ENCODE assay signal across 2 cellular contexts in genomic region chr18:48553236-48553635, GRCh38.
TF ChIP-seq lines count a peak whose summit lies in the region.

No MANE protein-coding gene starts in this region.

TF ChIP-seq in liver, 16 proteins besides CTCF, POLR2A, EP300 and RAD21 (continued from another document):
- no peak for TF ChIP-seq SP1 (IDR thresholded peaks at IDR 0.05)
TF ChIP-seq in liver: peak in this region for 4.

TF ChIP-seq in HepG2, 621 proteins besides CTCF, POLR2A, EP300 and RAD21 (continued from another document):
- TF ChIP-seq, protein P1, sequence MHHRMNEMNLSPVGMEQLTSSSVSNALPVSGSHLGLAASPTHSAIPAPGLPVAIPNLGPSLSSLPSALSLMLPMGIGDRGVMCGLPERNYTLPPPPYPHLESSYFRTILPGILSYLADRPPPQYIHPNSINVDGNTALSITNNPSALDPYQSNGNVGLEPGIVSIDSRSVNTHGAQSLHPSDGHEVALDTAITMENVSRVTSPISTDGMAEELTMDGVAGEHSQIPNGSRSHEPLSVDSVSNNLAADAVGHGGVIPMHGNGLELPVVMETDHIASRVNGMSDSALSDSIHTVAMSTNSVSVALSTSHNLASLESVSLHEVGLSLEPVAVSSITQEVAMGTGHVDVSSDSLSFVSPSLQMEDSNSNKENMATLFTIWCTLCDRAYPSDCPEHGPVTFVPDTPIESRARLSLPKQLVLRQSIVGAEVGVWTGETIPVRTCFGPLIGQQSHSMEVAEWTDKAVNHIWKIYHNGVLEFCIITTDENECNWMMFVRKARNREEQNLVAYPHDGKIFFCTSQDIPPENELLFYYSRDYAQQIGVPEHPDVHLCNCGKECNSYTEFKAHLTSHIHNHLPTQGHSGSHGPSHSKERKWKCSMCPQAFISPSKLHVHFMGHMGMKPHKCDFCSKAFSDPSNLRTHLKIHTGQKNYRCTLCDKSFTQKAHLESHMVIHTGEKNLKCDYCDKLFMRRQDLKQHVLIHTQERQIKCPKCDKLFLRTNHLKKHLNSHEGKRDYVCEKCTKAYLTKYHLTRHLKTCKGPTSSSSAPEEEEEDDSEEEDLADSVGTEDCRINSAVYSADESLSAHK (CRISPR knock-in tag; IDR thresholded peaks at IDR 0.05; ENCODE audit: borderline replicate concordance) = no peak
- TF ChIP-seq ARID2 (CRISPR knock-in tag; IDR thresholded peaks at IDR 0.05; ENCODE audit: borderline replicate concordance) (no peak), NR3C1 (CRISPR knock-in tag; IDR thresholded peaks at IDR 0.05) (no peak), NPAS2 (CRISPR knock-in tag; IDR thresholded peaks at IDR 0.05; ENCODE audit: borderline replicate concordance) (no peak), PAXIP1 (CRISPR knock-in tag; conservative IDR thresholded peaks at IDR 0.05) (no peak), SKI (IDR thresholded peaks at IDR 0.05; ENCODE audit: partially characterized antibody) (no peak), SMAD9 (CRISPR knock-in tag; IDR thresholded peaks at IDR 0.05) (no peak), ZNF607 (CRISPR knock-in tag; IDR thresholded peaks at IDR 0.05; ENCODE audit: borderline replicate concordance) (no peak), SNAPC4 (CRISPR knock-in tag; IDR thresholded peaks at IDR 0.05) (no peak), EEA1 (CRISPR knock-in tag; IDR thresholded peaks at IDR 0.05; ENCODE audit: borderline replicate concordance) (no peak)
- TF ChIP-seq, protein P2, sequence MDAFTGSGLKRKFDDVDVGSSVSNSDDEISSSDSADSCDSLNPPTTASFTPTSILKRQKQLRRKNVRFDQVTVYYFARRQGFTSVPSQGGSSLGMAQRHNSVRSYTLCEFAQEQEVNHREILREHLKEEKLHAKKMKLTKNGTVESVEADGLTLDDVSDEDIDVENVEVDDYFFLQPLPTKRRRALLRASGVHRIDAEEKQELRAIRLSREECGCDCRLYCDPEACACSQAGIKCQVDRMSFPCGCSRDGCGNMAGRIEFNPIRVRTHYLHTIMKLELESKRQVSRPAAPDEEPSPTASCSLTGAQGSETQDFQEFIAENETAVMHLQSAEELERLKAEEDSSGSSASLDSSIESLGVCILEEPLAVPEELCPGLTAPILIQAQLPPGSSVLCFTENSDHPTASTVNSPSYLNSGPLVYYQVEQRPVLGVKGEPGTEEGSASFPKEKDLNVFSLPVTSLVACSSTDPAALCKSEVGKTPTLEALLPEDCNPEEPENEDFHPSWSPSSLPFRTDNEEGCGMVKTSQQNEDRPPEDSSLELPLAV (CRISPR knock-in tag; conservative IDR thresholded peaks at IDR 0.05; ENCODE audit: low read depth) = no peak
- TF ChIP-seq, protein P3, sequence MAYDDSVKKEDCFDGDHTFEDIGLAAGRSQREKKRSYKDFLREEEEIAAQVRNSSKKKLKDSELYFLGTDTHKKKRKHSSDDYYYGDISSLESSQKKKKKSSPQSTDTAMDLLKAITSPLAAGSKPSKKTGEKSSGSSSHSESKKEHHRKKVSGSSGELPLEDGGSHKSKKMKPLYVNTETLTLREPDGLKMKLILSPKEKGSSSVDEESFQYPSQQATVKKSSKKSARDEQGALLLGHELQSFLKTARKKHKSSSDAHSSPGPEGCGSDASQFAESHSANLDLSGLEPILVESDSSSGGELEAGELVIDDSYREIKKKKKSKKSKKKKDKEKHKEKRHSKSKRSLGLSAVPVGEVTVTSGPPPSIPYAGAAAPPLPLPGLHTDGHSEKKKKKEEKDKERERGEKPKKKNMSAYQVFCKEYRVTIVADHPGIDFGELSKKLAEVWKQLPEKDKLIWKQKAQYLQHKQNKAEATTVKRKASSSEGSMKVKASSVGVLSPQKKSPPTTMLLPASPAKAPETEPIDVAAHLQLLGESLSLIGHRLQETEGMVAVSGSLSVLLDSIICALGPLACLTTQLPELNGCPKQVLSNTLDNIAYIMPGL (CRISPR knock-in tag; IDR thresholded peaks at IDR 0.05; ENCODE audit: borderline replicate concordance in 1 of 2, low read depth in 1 of 2) = no peak
- TF ChIP-seq, protein P4, sequence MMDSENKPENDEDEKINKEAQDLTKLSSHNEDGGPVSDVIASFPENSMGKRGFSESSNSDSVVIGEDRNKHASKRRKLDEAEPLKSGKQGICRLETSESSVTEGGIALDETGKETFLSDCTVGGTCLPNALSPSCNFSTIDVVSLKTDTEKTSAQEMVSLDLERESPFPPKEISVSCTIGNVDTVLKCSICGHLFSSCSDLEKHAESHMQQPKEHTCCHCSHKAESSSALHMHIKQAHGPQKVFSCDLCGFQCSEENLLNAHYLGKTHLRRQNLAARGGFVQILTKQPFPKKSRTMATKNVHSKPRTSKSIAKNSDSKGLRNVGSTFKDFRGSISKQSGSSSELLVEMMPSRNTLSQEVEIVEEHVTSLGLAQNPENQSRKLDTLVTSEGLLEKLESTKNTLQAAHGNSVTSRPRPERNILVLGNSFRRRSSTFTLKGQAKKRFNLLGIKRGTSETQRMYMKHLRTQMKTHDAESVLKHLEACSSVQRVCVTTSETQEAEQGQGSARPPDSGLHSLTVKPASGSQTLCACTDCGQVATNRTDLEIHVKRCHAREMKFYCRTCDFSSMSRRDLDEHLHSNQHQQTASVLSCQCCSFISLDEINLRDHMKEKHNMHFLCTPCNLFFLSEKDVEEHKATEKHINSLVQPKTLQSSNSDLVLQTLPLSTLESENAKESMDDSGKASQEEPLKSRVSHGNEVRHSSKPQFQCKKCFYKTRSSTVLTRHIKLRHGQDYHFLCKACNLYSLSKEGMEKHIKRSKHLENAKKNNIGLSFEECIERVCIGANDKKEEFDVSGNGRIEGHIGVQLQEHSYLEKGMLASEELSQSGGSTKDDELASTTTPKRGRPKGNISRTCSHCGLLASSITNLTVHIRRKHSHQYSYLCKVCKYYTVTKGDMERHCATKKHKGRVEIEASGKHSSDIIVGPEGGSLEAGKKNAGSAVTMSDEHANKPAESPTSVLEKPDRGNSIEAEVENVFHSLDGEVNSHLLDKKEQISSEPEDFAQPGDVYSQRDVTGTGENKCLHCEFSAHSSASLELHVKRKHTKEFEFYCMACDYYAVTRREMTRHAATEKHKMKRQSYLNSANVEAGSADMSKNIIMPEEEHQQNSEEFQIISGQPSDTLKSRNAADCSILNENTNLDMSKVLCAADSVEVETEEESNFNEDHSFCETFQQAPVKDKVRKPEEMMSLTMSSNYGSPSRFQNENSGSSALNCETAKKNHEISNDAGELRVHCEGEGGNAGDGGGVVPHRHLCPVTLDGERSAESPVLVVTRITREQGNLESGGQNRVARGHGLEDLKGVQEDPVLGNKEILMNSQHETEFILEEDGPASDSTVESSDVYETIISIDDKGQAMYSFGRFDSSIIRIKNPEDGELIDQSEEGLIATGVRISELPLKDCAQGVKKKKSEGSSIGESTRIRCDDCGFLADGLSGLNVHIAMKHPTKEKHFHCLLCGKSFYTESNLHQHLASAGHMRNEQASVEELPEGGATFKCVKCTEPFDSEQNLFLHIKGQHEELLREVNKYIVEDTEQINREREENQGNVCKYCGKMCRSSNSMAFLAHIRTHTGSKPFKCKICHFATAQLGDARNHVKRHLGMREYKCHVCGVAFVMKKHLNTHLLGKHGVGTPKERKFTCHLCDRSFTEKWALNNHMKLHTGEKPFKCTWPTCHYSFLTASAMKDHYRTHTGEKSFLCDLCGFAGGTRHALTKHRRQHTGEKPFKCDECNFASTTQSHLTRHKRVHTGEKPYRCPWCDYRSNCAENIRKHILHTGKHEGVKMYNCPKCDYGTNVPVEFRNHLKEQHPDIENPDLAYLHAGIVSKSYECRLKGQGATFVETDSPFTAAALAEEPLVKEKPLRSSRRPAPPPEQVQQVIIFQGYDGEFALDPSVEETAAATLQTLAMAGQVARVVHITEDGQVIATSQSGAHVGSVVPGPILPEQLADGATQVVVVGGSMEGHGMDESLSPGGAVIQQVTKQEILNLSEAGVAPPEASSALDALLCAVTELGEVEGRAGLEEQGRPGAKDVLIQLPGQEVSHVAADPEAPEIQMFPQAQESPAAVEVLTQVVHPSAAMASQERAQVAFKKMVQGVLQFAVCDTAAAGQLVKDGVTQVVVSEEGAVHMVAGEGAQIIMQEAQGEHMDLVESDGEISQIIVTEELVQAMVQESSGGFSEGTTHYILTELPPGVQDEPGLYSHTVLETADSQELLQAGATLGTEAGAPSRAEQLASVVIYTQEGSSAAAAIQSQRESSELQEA (CRISPR knock-in tag; IDR thresholded peaks at IDR 0.05; ENCODE audit: not compliant biosample characterization) = no peak
